ENCODE assay signal across 22 cellular contexts in genomic region chr7:135723411-135723810, GRCh38. TPM values are rescaled to one million over a fixed set of nuclear protein-coding genes. Genes with fewer than 3 reads are reported as not detected.
"Had no signal": no experiment of that assay in that cellular context is flagged by ENCODE, and none has a peak within 500 bp of the region (broad histone marks: within the 10 kb centered on the region; RNA-seq: fewer than 3 reads in every experiment).

No MANE protein-coding gene starts in this region.

- H3K4me3 Mint-ChIP-seq: dendritic cell treated with granulocyte-macrophage colony-stimulating factor and Interleukin-4, amounts not matched to agents 40 ng/mL and 50 ng/mL, for 4 days; effector memory CD8-positive, alpha-beta T cell; naive thymus-derived CD4-positive, alpha-beta T cell; nephron progenitor cell had no signal

- H3K4me1 ChIP-seq: esophagus squamous epithelium, parathyroid adenoma, psoas muscle, sigmoid colon, transverse colon had no signal

- H3K27me3 ChIP-seq: hepatocyte, sigmoid colon, transverse colon had no signal

- DNase-seq: effector memory CD8-positive, alpha-beta T cell; esophagus squamous epithelium; foreskin melanocyte; head of caudate nucleus; mesendoderm; naive thymus-derived CD4-positive, alpha-beta T cell; nephron progenitor cell; psoas muscle; sigmoid colon; stimulated activated naive CD4-positive, alpha-beta T cell; stomach; substantia nigra; transverse colon had no signal

- H3K36me3 Mint-ChIP-seq: naive thymus-derived CD4-positive, alpha-beta T cell had no signal

- ATAC-seq: effector memory CD8-positive, alpha-beta T cell; naive thymus-derived CD4-positive, alpha-beta T cell; psoas muscle had no signal

- H3K36me3 ChIP-seq: esophagus squamous epithelium, sigmoid colon, stomach, thoracic aorta, transverse colon had no signal

- H3K9me3 Mint-ChIP-seq: dendritic cell treated with granulocyte-macrophage colony-stimulating factor and Interleukin-4, amounts not matched to agents 40 ng/mL and 50 ng/mL, for 4 days; effector memory CD8-positive, alpha-beta T cell; nephron progenitor cell had no signal

- H3K27ac Mint-ChIP-seq: dendritic cell treated with granulocyte-macrophage colony-stimulating factor and Interleukin-4, amounts not matched to agents 40 ng/mL and 50 ng/mL, for 4 days; effector memory CD8-positive, alpha-beta T cell; naive thymus-derived CD4-positive, alpha-beta T cell; nephron progenitor cell had no signal

- H3K27ac ChIP-seq: epithelial cell of prostate, esophagus squamous epithelium, hepatocyte, parathyroid adenoma, psoas muscle, sigmoid colon, skin epidermis, stomach, thoracic aorta, transverse colon had no signal

- H3K4me3 ChIP-seq: esophagus squamous epithelium, hepatocyte, psoas muscle, sigmoid colon, skin epidermis, stomach, thoracic aorta, transverse colon had no signal

- H3K9me3 ChIP-seq: esophagus squamous epithelium, psoas muscle, sigmoid colon, stomach, thoracic aorta, transverse colon had no signal

RNA-seq across cellular contexts. Expression of gene SLC13A4, which starts 4.6 kb away (rescaled TPM):
- total RNA-seq: lung microvascular endothelial cell; mononuclear cell; naive thymus-derived CD4-positive, alpha-beta T cell; psoas muscle; stomach had no signal

RNA-seq across cellular contexts. Expression of gene FAM180A, which starts 25.2 kb away (rescaled TPM):
- total RNA-seq: hepatocyte; kidney epithelial cell; lung microvascular endothelial cell; mononuclear cell; naive thymus-derived CD4-positive, alpha-beta T cell had no signal
